Comparison of ENCODE assay signal across 8 cellular contexts in the genomic region with DNA sequence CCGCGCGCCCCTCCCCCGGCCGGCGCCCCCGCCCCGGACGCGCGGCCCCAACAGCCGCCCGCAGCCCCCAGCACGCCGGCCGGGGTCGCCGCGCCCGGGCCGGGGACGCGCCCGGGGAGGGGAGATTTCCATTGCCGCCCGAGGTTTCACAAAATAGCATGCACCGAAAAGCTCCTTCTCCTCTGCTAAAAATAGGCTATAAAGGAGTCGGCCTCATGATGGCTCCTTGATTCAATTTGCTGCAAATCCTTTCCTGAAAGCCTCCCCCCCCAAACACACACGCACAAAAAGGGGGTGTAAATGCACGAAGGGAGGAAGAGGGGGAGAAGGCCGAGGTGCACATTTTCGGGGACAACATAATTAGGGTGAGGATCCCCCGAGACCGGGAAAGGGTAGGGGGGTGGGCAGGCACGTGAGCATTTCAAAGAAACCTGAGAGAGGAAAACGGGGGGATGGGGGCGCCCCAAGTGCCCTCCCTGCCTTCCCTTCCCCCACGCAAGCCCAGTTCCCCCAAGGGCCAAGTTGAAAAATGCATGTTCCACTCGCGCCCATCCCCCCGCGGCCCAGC. TPM values are rescaled to one million over a fixed set of nuclear protein-coding genes. Genes with fewer than 3 reads are reported as not detected.
DNase-seq lines count a peak whose midpoint lies in the region; ATAC-seq, FAIRE-seq and TF ChIP-seq lines count a peak whose summit lies in the region.

No MANE protein-coding gene starts in this region.

- H3K27me3 ChIP-seq in SJSA1 (replicated peaks) (no peaks in the 10 kb centered on the region), K562 (ENCODE audit: control insufficient read depth in 2 of 2, insufficient read depth in 2 of 2, low read length in 2 of 2) (no peaks in the 10 kb centered on the region), iPS-18a (ENCODE audit: control insufficient read depth, insufficient read depth, low read length) (no peaks in the 10 kb centered on the region)

- H3K9ac ChIP-seq in K562 (ENCODE audit: insufficient read depth in 1 of 2, low read depth in 2 of 2, low read length in 2 of 2), result peak overlapping the region; percentile 91 to 99
- peak overlapping the region; percentile 99 for H3K9ac ChIP-seq in iPS-18a (ENCODE audit: low read length)

- intact Hi-C loops in K562 (cut with micrococcal nuclease), result loop anchor here (1.0 to 10.0 kb wide), 3 partner anchors 86 to 278 kb away; no protein-coding TSS in a partner anchor

- TF ChIP-seq CTCF in GM20000 (IDR thresholded peaks at IDR 0.05; ENCODE audit: extremely low read depth, missing control alignments) (no peak), K562 (IDR thresholded peaks at IDR 0.05 in 2 of 3, conservative IDR thresholded peaks at IDR 0.05 in 1 of 3; ENCODE audit: insufficient read depth in 2 of 3, low read depth in 1 of 3, low read length in 3 of 3) (no peak)

- H3K4me1 ChIP-seq in SJSA1 (replicated peaks) (peaks cover 35% of the 10 kb centered on the region), K562 (replicated peaks in 1 of 2; ENCODE audit: control insufficient read depth in 2 of 2, insufficient read depth in 2 of 2, low read length in 2 of 2) (peaks cover 4 to 25% of the 10 kb centered on the region in 2 experiments), iPS-18a (ENCODE audit: control insufficient read depth, low read depth, low read length) (peaks cover 37% of the 10 kb centered on the region)

- H2AFZ ChIP-seq in K562 (ENCODE audit: low read depth, low read length), result peak overlapping the region; percentile 21; the same call in 1 of the 2 replicates

- peak; percentile 44; the same call in 1 of the 2 replicates for TF ChIP-seq POLR2A in K562 (conservative IDR thresholded peaks at IDR 0.05)

- peak overlapping the region; percentile 77 for H3K4me3 ChIP-seq in SJSA1
- peak overlapping the region; percentile 93 for H3K4me3 ChIP-seq in K562
- peak overlapping the region; percentile 96 for H3K4me3 ChIP-seq in iPS-18a (ENCODE audit: low read length)
- H3K4me3 ChIP-seq in skeletal muscle cell (ENCODE audit: low read depth, low read length), result peak overlapping the region; percentile 91

- H3K79me2 ChIP-seq in K562 (ENCODE audit: control insufficient read depth, insufficient read depth, low read length), result peaks cover 55% of the 10 kb centered on the region

- WGBS in K562 (ENCODE audit: insufficient coverage, low coverage, missing lambda C conversion rate), result 1% methylated on average over 24 of the region's 42 CpGs

- H3K9me1 ChIP-seq in K562 (ENCODE audit: control insufficient read depth, insufficient read depth, low read length), result no peaks in the 10 kb centered on the region

- H4K20me1 ChIP-seq in K562 (replicated peaks; ENCODE audit: control insufficient read depth, insufficient read depth, low read length), result peaks cover 4% of the 10 kb centered on the region; the same call in 1 of the 2 replicates

- H3K27ac ChIP-seq in SJSA1 (peak overlapping the region; percentile 92), K562 (ENCODE audit: extremely low read depth, low read depth, low read length) (peak overlapping the region; percentile 100), iPS-18a (ENCODE audit: low read length) (peak overlapping the region; percentile 96)

- peak overlapping the region; percentile 94 for H3K4me2 ChIP-seq in K562 (ENCODE audit: insufficient read depth, low read length)

- no TSS peak for BruUV-seq in K562 (replicated peaks; lab: Mats Ljungman, UMichigan)

- H3K9me3 ChIP-seq in SJSA1 (replicated peaks), result no peaks in the 10 kb centered on the region
- H3K9me3 ChIP-seq in K562 (replicated peaks; ENCODE audit: control insufficient read depth, insufficient read depth, low read depth, low read length), result no peaks in the 10 kb centered on the region
- no peaks in the 10 kb centered on the region for H3K9me3 ChIP-seq in iPS-18a (ENCODE audit: control insufficient read depth, low read depth, low read length)

- CTCF ChIA-PET in K562 (lab: Yijun Ruan, JAX; ENCODE audit: low intra/inter-chr PET ratio), result no interaction called here

- TF ChIP-seq RAD21 in K562 (CRISPR knock-in tag; conservative IDR thresholded peaks at IDR 0.05 in 1 of 2, IDR thresholded peaks at IDR 0.05 in 1 of 2), result no peak

- no peak for FAIRE-seq in K562 (lab: Jason Lieb, UNC)
- FAIRE-seq in RCC 7860 (lab: Jason Lieb, UNC), result no peak

- no peak for TF ChIP-seq EP300 in K562 (IDR thresholded peaks at IDR 0.05; ENCODE audit: low read length)

- DNase-seq in C1 segment of cervical spinal cord (lab: John Stamatoyannopoulos, UW) (peak in 10 of 14 donors; percentile 46 to 72 (median 55)), GM20000 (ENCODE audit: low spot score) (peak; percentile 73), SJSA1 (ENCODE audit: low read depth in 1 of 2, low spot score in 2 of 2) (peak in 1 of 2 experiments; percentile 39), K562 (ENCODE audit: extremely low read depth in 1 of 4, low spot score in 3 of 4) (peak; percentile 59 to 68 (median 61)), skeletal muscle cell (ENCODE audit: low read depth) (no peak), RCC 7860 (ENCODE audit: low spot score) (no peak)

- H3K36me3 ChIP-seq in SJSA1 (peaks cover 15% of the 10 kb centered on the region), K562 (ENCODE audit: control insufficient read depth, insufficient read depth, low read length) (peaks cover 15% of the 10 kb centered on the region), iPS-18a (ENCODE audit: control insufficient read depth, low read depth, low read length) (no peaks in the 10 kb centered on the region)

- ATAC-seq in K562 (peak; percentile 4; the same call in 1 of the 3 replicates), GM18907 (IDR thresholded peaks at IDR 0.05; ENCODE audit: unreplicated experiment) (no peak)

- POLR2A ChIA-PET in K562 (lab: Yijun Ruan, JAX), result interaction anchor here (0.7 to 6.3 kb wide), 6 partner anchors 16 to 210 kb away, joined by 3 to 97 read pairs (median 6); no protein-coding TSS in a partner anchor

- in situ Hi-C loops in K562 (cut with MboI), result loop anchor here (5.0 to 10.0 kb wide), 2 partner anchors 142 to 166 kb away; no protein-coding TSS in a partner anchor

TF ChIP-seq in K562, 482 proteins besides CTCF, POLR2A, EP300 and RAD21 (continues in another document):
- TF ChIP-seq TFAP4 (CRISPR knock-in tag; IDR thresholded peaks at IDR 0.05; ENCODE audit: borderline replicate concordance) (peak; percentile 9; the same call in 1 of the 2 replicates), TEAD4 (IDR thresholded peaks at IDR 0.05; ENCODE audit: low read length) (no peak), TEAD4 (CRISPR knock-in tag; IDR thresholded peaks at IDR 0.05; ENCODE audit: borderline replicate concordance) (no peak), CHD2 (IDR thresholded peaks at IDR 0.05; ENCODE audit: low read depth, low read length) (peak; percentile 27; the same call in 1 of the 2 replicates)

RNA-seq across cellular contexts. Expression of gene TBL1XR1, which starts 0.7 kb away (rescaled TPM):
- total RNA-seq in SJSA1 (2014; rRNA removed; shearing (Covaris generic)), result 82.9 and 83.9 TPM in 2 replicates
- 113 and 226 TPM in 2 replicates for total RNA-seq in K562 (2011; cell fraction: chromatin; rRNA removed; ENCODE audit: low replicate concordance)
- 55.0 and 70.3 TPM in 2 replicates for total RNA-seq in K562 (2011; cell fraction: nucleolus; rRNA removed)
- total RNA-seq in K562 (2011; cell fraction: nucleoplasm; rRNA removed), result 125 and 183 TPM in 2 replicates
- 56.6 and 68.6 TPM in 2 replicates for total RNA-seq in K562 (2014; rRNA removed)
- total RNA-seq in K562 (2014; rRNA removed; fragmentation: Illumina TruSeq; extraction: Trizol), result 110 and 132 TPM in 2 replicates
- 74.0 and 83.3 TPM in 2 replicates for total RNA-seq in K562 (2015; rRNA removed; fragmentation: Illumina TruSeq; extraction: Trizol)
- total RNA-seq in K562 (2021), result 125 and 150 TPM in 2 replicates
- polyA plus RNA-seq in K562 (2011; rRNA removed), result 129 and 171 TPM in 2 replicates
- polyA plus RNA-seq in K562 (2011; cell fraction: cytosol; rRNA removed), result 42.5 and 49.5 TPM in 2 replicates
- 154 and 172 TPM in 2 replicates for polyA plus RNA-seq in K562 (2011; cell fraction: nucleus; rRNA removed)
- polyA plus RNA-seq in K562 (2012), result 19.3 and 54.6 TPM in 2 replicates
- 36.6 and 37.2 TPM in 2 replicates for polyA plus RNA-seq in K562 (2014; fragmentation: Illumina TruSeq; extraction: Trizol)
- 10 to 100 TPM; 19.6 to 90.2 TPM for polyA plus RNA-seq in K562 (2014; fragmentation: Nextera tagmentation; extraction: Ambion mirVana)
- 36.7 and 39.9 TPM in 2 replicates for polyA plus RNA-seq in K562 (2014; rRNA removed)
- polyA minus RNA-seq in K562 (2011; rRNA and poly(A)+ RNA removed), result 706 and 847 TPM in 2 replicates
- polyA minus RNA-seq in K562 (2011; cell fraction: cytosol; rRNA and poly(A)+ RNA removed), result 193 and 353 TPM in 2 replicates
- polyA minus RNA-seq in K562 (2011; cell fraction: nucleus; rRNA and poly(A)+ RNA removed), result 137 and 171 TPM in 2 replicates

Comparison
In these comparisons a context has a peak if more than half of its experiments do, and no peak if none do; other contexts are left out.
1. DNase-seq: peak in C1 segment of cervical spinal cord (10 of 14), GM20000 (single experiment) and K562 (4 of 4); none in skeletal muscle cell (single experiment) and RCC 7860 (single experiment).
2. Peak in every context shown above with its lines, with median percentiles within 50 percentile points of each other: H3K27ac ChIP-seq and H3K4me3 ChIP-seq.